In genomic region chr10:112490543-112490942, GRCh38 we compare ENCODE assay signal across 13 cellular contexts. TPM values are rescaled to one million over a fixed set of nuclear protein-coding genes. Genes with fewer than 3 reads are reported as not detected.
A peak's percentile ranks its signal among the peaks of the same experiment; 100 is the strongest.
DNase-seq lines count a peak whose midpoint lies in the region; ATAC-seq and TF ChIP-seq lines count a peak whose summit lies in the region.
"Had no signal": no experiment of that assay in that cellular context is flagged by ENCODE, and none has a peak within 500 bp of the region (broad histone marks: within the 10 kb centered on the region; RNA-seq: fewer than 3 reads in every experiment).

No MANE protein-coding gene starts in this region.

- no peaks in the 10 kb centered on the region for H3K9me3 Mint-ChIP-seq in immature natural killer cell
- H3K9me3 Mint-ChIP-seq: activated naive CD8-positive, alpha-beta T cell treated with anti-CD3 and anti-CD28 coated beads for 36 hours; CD8-positive, alpha-beta T cell; type B pancreatic cell had no signal

- CTCF ChIA-PET in PC-3 (lab: Charles Lee), result no interaction called here

- no peaks in the 10 kb centered on the region for H3K9me3 ChIP-seq in PC-3 (ENCODE audit: low read length)

- H3K79me2 ChIP-seq in PC-3 (ENCODE audit: low read length), result no peaks in the 10 kb centered on the region

- POLR2A ChIA-PET in PC-3 (lab: Charles Lee; ENCODE audit: unreplicated experiment), result no interaction called here

- H3K4me1 ChIP-seq in PC-3 (ENCODE audit: insufficient read depth, low read length), result no peaks in the 10 kb centered on the region

- H3K9me2 ChIP-seq in PC-3 (replicated peaks; ENCODE audit: low read length), result no peaks in the 10 kb centered on the region

- ATAC-seq in PC-3 (no peak), HG02840 (IDR thresholded peaks at IDR 0.05; ENCODE audit: low FRiP score, unreplicated experiment) (no peak)
- ATAC-seq: CD8-positive, alpha-beta T cell had no signal

- H3K36me3 Mint-ChIP-seq in immature natural killer cell, result no peaks in the 10 kb centered on the region
- H3K36me3 Mint-ChIP-seq: type B pancreatic cell had no signal

- DNase-seq in DMS79 treated with DMSO at 0.1 percent for 48 hours (lab: John Stamatoyannopoulos, UW) (peak; percentile 75), NCI-H1436 (lab: John Stamatoyannopoulos, UW) (peak; percentile 85), PC-3 (peak; percentile 9), islet precursor cell (peak; percentile 79), NOMO-1 (lab: John Stamatoyannopoulos, UW; ENCODE audit: unreplicated experiment in 2 of 2) (no peak), iPS-NIHi7 (ENCODE audit: extremely low spot score) (no peak), immature natural killer cell (no peak)
- DNase-seq: activated naive CD8-positive, alpha-beta T cell treated with anti-CD3 and anti-CD28 coated beads for 36 hours; CD8-positive, alpha-beta T cell; glutamatergic neuron had no signal

- H3K27ac ChIP-seq in PC-3 (ENCODE audit: low read length), result no peak overlapping the region

- H3K4me2 ChIP-seq in PC-3 (ENCODE audit: low read length), result no peak overlapping the region

- no TSS peak for BruUV-seq in PC-3 (replicated peaks; lab: Mats Ljungman, UMichigan)

- no peaks in the 10 kb centered on the region for H3F3A ChIP-seq in PC-3 (ENCODE audit: low read length, unreplicated experiment)

- H2AFZ ChIP-seq in PC-3 (ENCODE audit: low read length), result no peak overlapping the region

- H3K4me3 Mint-ChIP-seq in immature natural killer cell, result no peak overlapping the region
- H3K4me3 Mint-ChIP-seq: activated naive CD8-positive, alpha-beta T cell treated with anti-CD3 and anti-CD28 coated beads for 36 hours; CD8-positive, alpha-beta T cell; type B pancreatic cell had no signal

- no peaks in the 10 kb centered on the region for H3K27me3 ChIP-seq in PC-3 (ENCODE audit: low read length)
- H3K27me3 ChIP-seq: dorsolateral prefrontal cortex had no signal

- TF ChIP-seq CTCF in PC-3 (conservative IDR thresholded peaks at IDR 0.05; ENCODE audit: low read depth, low read length), result no peak

- intact Hi-C loops in PC-3 (cut with micrococcal nuclease), result loop anchor here (2.0 kb wide), 1 partner anchor 70 kb away; no protein-coding TSS in a partner anchor

- no peaks in the 10 kb centered on the region for H4K20me1 ChIP-seq in PC-3 (ENCODE audit: low read length)

- H3K27ac Mint-ChIP-seq in immature natural killer cell, result no peak overlapping the region
- H3K27ac Mint-ChIP-seq: activated naive CD8-positive, alpha-beta T cell treated with anti-CD3 and anti-CD28 coated beads for 36 hours; CD8-positive, alpha-beta T cell; type B pancreatic cell had no signal

- peaks cover 0 to 25% of the 10 kb centered on the region in 2 donors for H3K4me1 Mint-ChIP-seq in immature natural killer cell

- H3K4me3 ChIP-seq in PC-3 (ENCODE audit: low read length), result no peak overlapping the region
- H3K4me3 ChIP-seq: dorsolateral prefrontal cortex had no signal

- no peak overlapping the region for H3K9ac ChIP-seq in PC-3 (ENCODE audit: low read length)

- H3K27me3 Mint-ChIP-seq in immature natural killer cell (ENCODE audit: low read depth in 3 of 3), result peaks cover 0 to 2% (median 0%) of the 10 kb centered on the region in 3 donors
- H3K27me3 Mint-ChIP-seq: activated naive CD8-positive, alpha-beta T cell treated with anti-CD3 and anti-CD28 coated beads for 36 hours; type B pancreatic cell had no signal

- no peaks in the 10 kb centered on the region for H3K36me3 ChIP-seq in PC-3 (ENCODE audit: low read depth, low read length)

RNA-seq across cellular contexts. Expression of gene VTI1A, which starts 43.5 kb away (rescaled TPM):
- 18.1 and 33.1 TPM in 2 replicates for total RNA-seq in PC-3 (2014; rRNA removed)
- 10 to 100 TPM; 15.0 to 40.2 (median 31.2) TPM for polyA plus RNA-seq in immature natural killer cell

RNA-seq across cellular contexts. Expression of gene ZDHHC6, which starts 43.8 kb away (rescaled TPM):
- total RNA-seq in PC-3 (2014; rRNA removed), result 12.6 and 17.7 TPM in 2 replicates
- polyA plus RNA-seq in immature natural killer cell, result 10 to 100 TPM; 27.4 to 39.3 (median 39.2) TPM

Comparison
In these comparisons a context has a peak if more than half of its experiments do, and no peak if none do; other contexts are left out.
1. DNase-seq: peak in DMS79 treated with DMSO at 0.1 percent for 48 hours (single experiment), NCI-H1436 (single experiment), PC-3 (single experiment) and islet precursor cell (single experiment); none in NOMO-1 (0 of 2), iPS-NIHi7 (single experiment) and immature natural killer cell (0 of 3).